Comparison of ENCODE assay signal across 12 cellular contexts in genomic region chr5:1106385-1107166, GRCh38. TPM values are rescaled to one million over a fixed set of nuclear protein-coding genes. Genes with fewer than 3 reads are reported as not detected.
A peak's percentile ranks its signal among the peaks of the same experiment; 100 is the strongest.
DNase-seq lines count a peak whose midpoint lies in the region; ATAC-seq and TF ChIP-seq lines count a peak whose summit lies in the region.
"Had no signal": no experiment of that assay in that cellular context is flagged by ENCODE, and none has a peak within 500 bp of the region (broad histone marks: within the 10 kb centered on the region; RNA-seq: fewer than 3 reads in every experiment).

No MANE protein-coding gene starts in this region.

- intact Hi-C loops in Calu3 (cut with micrococcal nuclease; ENCODE audit: unreplicated experiment) = no loop called here
- intact Hi-C loops in Panc1 (cut with micrococcal nuclease; ENCODE audit: unreplicated experiment) = no loop called here
- intact Hi-C loops in dendritic cell treated with granulocyte-macrophage colony-stimulating factor and Interleukin-4, amounts not matched to agents 40 ng/mL and 50 ng/mL, for 4 days (cut with micrococcal nuclease) = loop anchor here (10.0 kb wide), 1 partner anchor 112 kb away; no protein-coding TSS in a partner anchor

- CTCF ChIA-PET in Calu3 (lab: Charles Lee) (interaction anchor here (0.7 to 1.5 kb wide), 4 partner anchors 24 to 702 kb away, joined by 3 to 10 read pairs (median 6); no protein-coding TSS in a partner anchor), Panc1 (lab: Charles Lee) (interaction anchor here (0.6 kb wide), 1 partner anchor 32 kb away, joined by 9 read pairs; no protein-coding TSS in a partner anchor), HEK293T (lab: Yijun Ruan, JAX) (no interaction called here)

- H3K36me3 Mint-ChIP-seq in Calu3 (ENCODE audit: insufficient read depth, unreplicated experiment) = peaks cover 71% of the 10 kb centered on the region
- H3K36me3 Mint-ChIP-seq in dendritic cell treated with granulocyte-macrophage colony-stimulating factor and Interleukin-4, amounts not matched to agents 40 ng/mL and 50 ng/mL, for 4 days (ENCODE audit: low read depth) = peaks cover 84% of the 10 kb centered on the region
- H3K36me3 Mint-ChIP-seq in progenitor cell of endocrine pancreas (ENCODE audit: insufficient read depth) = peaks cover 1% of the 10 kb centered on the region

- H3K27ac ChIP-seq in Panc1 (ENCODE audit: low read length) = peak overlapping the region; percentile 100

- no peaks in the 10 kb centered on the region for H3K9me3 Mint-ChIP-seq in Calu3 (ENCODE audit: low read depth, unreplicated experiment)
- H3K9me3 Mint-ChIP-seq in dendritic cell treated with granulocyte-macrophage colony-stimulating factor and Interleukin-4, amounts not matched to agents 40 ng/mL and 50 ng/mL, for 4 days = no peaks in the 10 kb centered on the region
- H3K9me3 Mint-ChIP-seq in progenitor cell of endocrine pancreas (ENCODE audit: low read depth) = no peaks in the 10 kb centered on the region

- DNase-seq in Calu3 (no peak), Panc1 (ENCODE audit: low read depth, low spot score) (no peak), progenitor cell of endocrine pancreas (ENCODE audit: low spot score, unreplicated experiment) (no peak), NCI-H524 (lab: John Stamatoyannopoulos, UW) (no peak), HEK293T (ENCODE audit: extremely low spot score) (no peak), hypothalamus (lab: John Stamatoyannopoulos, UW) (no peak)
- DNase-seq: anterior cingulate cortex, foreskin fibroblast, HCEC 1CT, NCI-H226 had no signal

- ATAC-seq in Panc1 (no peak), HG02610 (IDR thresholded peaks at IDR 0.05; ENCODE audit: unreplicated experiment) (no peak)

- H3K4me1 ChIP-seq in Panc1 (ENCODE audit: control insufficient read depth, insufficient read depth, low read length) = peaks cover 66% of the 10 kb centered on the region

- H3K27ac Mint-ChIP-seq in Calu3 (ENCODE audit: unreplicated experiment) (no peak overlapping the region), progenitor cell of endocrine pancreas (peak overlapping the region; percentile 65)
- H3K27ac Mint-ChIP-seq in dendritic cell treated with granulocyte-macrophage colony-stimulating factor and Interleukin-4, amounts not matched to agents 40 ng/mL and 50 ng/mL, for 4 days = peak overlapping the region; percentile 91

- POLR2A ChIA-PET in Panc1 (lab: Charles Lee) = interaction anchor here (0.6 to 0.7 kb wide), 5 partner anchors 12 to 450 kb away, joined by 3 to 10 read pairs (median 9); no protein-coding TSS in a partner anchor
- POLR2A ChIA-PET in HEK293T (lab: Yijun Ruan, JAX) = no interaction called here

- peak overlapping the region; percentile 69 for H3K4me3 Mint-ChIP-seq in Calu3 (ENCODE audit: low read depth, unreplicated experiment)
- H3K4me3 Mint-ChIP-seq in dendritic cell treated with granulocyte-macrophage colony-stimulating factor and Interleukin-4, amounts not matched to agents 40 ng/mL and 50 ng/mL, for 4 days = peak overlapping the region; percentile 91
- H3K4me3 Mint-ChIP-seq in progenitor cell of endocrine pancreas (ENCODE audit: low read depth) = peak overlapping the region; percentile 39

- no peaks in the 10 kb centered on the region for H3K27me3 ChIP-seq in Panc1 (ENCODE audit: control insufficient read depth, insufficient read depth, low read length)

- no peaks in the 10 kb centered on the region for H3K9me3 ChIP-seq in Panc1 (ENCODE audit: control insufficient read depth, insufficient read depth, low read depth, low read length)

- H3K4me1 Mint-ChIP-seq in Calu3 (ENCODE audit: low read depth, unreplicated experiment) = peaks cover 39% of the 10 kb centered on the region
- peaks cover 88% of the 10 kb centered on the region for H3K4me1 Mint-ChIP-seq in dendritic cell treated with granulocyte-macrophage colony-stimulating factor and Interleukin-4, amounts not matched to agents 40 ng/mL and 50 ng/mL, for 4 days (ENCODE audit: low read depth)
- H3K4me1 Mint-ChIP-seq in progenitor cell of endocrine pancreas (ENCODE audit: low read depth) = peaks cover 47% of the 10 kb centered on the region

- no peaks in the 10 kb centered on the region for H3K36me3 ChIP-seq in Panc1 (ENCODE audit: control insufficient read depth, insufficient read depth, low read length)

- TF ChIP-seq CTCF in Calu3 (IDR thresholded peaks at IDR 0.05; ENCODE audit: unreplicated experiment) (no peak), Panc1 (IDR thresholded peaks at IDR 0.05) (no peak), progenitor cell of endocrine pancreas (IDR thresholded peaks at IDR 0.05; ENCODE audit: unreplicated experiment) (no peak)

- BruUV-seq in Calu3 (replicated peaks; lab: Mats Ljungman, UMichigan) (no TSS peak), Panc1 (replicated peaks; lab: Mats Ljungman, UMichigan) (TSS peak; percentile 2)

- peak overlapping the region; percentile 78 to 90 for H3K4me3 ChIP-seq in Panc1 (ENCODE audit: low read depth in 2 of 2, low read length in 2 of 2)

- in situ Hi-C loops in Panc1 (cut with HindIII; ENCODE audit: low pct_unique_long_range_greater_than_20kb, low sequenced_read_pairs) = no loop called here

- no peaks in the 10 kb centered on the region for H3K27me3 Mint-ChIP-seq in Calu3 (ENCODE audit: unreplicated experiment)
- H3K27me3 Mint-ChIP-seq in dendritic cell treated with granulocyte-macrophage colony-stimulating factor and Interleukin-4, amounts not matched to agents 40 ng/mL and 50 ng/mL, for 4 days = no peaks in the 10 kb centered on the region
- no peaks in the 10 kb centered on the region for H3K27me3 Mint-ChIP-seq in progenitor cell of endocrine pancreas

TF ChIP-seq in HEK293T, 16 proteins besides CTCF, POLR2A, EP300 and RAD21:
- TF ChIP-seq, protein P1, sequence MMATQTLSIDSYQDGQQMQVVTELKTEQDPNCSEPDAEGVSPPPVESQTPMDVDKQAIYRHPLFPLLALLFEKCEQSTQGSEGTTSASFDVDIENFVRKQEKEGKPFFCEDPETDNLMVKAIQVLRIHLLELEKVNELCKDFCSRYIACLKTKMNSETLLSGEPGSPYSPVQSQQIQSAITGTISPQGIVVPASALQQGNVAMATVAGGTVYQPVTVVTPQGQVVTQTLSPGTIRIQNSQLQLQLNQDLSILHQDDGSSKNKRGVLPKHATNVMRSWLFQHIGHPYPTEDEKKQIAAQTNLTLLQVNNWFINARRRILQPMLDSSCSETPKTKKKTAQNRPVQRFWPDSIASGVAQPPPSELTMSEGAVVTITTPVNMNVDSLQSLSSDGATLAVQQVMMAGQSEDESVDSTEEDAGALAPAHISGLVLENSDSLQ (IDR thresholded peaks at IDR 0.05) = no peak
- TF ChIP-seq CTBP1 (IDR thresholded peaks at IDR 0.05; ENCODE audit: borderline replicate concordance) = no peak
- TF ChIP-seq SUZ12 (IDR thresholded peaks at IDR 0.05) = no peak
- no peak for TF ChIP-seq NFRKB (IDR thresholded peaks at IDR 0.05)
- no peak for TF ChIP-seq LEF1 (IDR thresholded peaks at IDR 0.05; ENCODE audit: borderline replicate concordance)
- TF ChIP-seq ZNF384 (IDR thresholded peaks at IDR 0.05) = no peak
- no peak for TF ChIP-seq ARNT (IDR thresholded peaks at IDR 0.05)
- TF ChIP-seq TARDBP (IDR thresholded peaks at IDR 0.05) = no peak
- TF ChIP-seq ELF4 (IDR thresholded peaks at IDR 0.05) = no peak
- TF ChIP-seq FOXM1 (IDR thresholded peaks at IDR 0.05; ENCODE audit: borderline replicate concordance) = no peak
- no peak for TF ChIP-seq BHLHE40 (IDR thresholded peaks at IDR 0.05; ENCODE audit: borderline replicate concordance)
- no peak for TF ChIP-seq FOXK2 (IDR thresholded peaks at IDR 0.05)
- TF ChIP-seq FOXA1 (IDR thresholded peaks at IDR 0.05) = no peak
- no peak for TF ChIP-seq HDGF (IDR thresholded peaks at IDR 0.05; ENCODE audit: borderline replicate concordance)
- no peak for TF ChIP-seq L3MBTL2 (conservative IDR thresholded peaks at IDR 0.05)
- TF ChIP-seq SP1 (IDR thresholded peaks at IDR 0.05) = no peak
TF ChIP-seq in HEK293T: peak in this region for 0.

RNA-seq across cellular contexts. Expression of gene SLC12A7, which starts 5.3 kb away (rescaled TPM):
- total RNA-seq in Calu3 (2022) (82.3 and 90.5 TPM in 2 replicates), Panc1 (2021; ENCODE audit: unreplicated experiment) (297 TPM), progenitor cell of endocrine pancreas (76.3 and 80.8 TPM in 2 replicates)
- 468 TPM for polyA plus RNA-seq in Panc1 (2012; ENCODE audit: insufficient read length)

Comparison
In these comparisons a context has a peak if more than half of its experiments do, and no peak if none do; other contexts are left out.
1. H3K4me3 Mint-ChIP-seq: peak in every context shown above with its lines; median percentile 91 in dendritic cell treated with granulocyte-macrophage colony-stimulating factor and Interleukin-4, amounts not matched to agents 40 ng/mL and 50 ng/mL, for 4 days; 69 in Calu3; 39 in progenitor cell of endocrine pancreas.